ENCODE assay signal across 7 cellular contexts in the genomic region with DNA sequence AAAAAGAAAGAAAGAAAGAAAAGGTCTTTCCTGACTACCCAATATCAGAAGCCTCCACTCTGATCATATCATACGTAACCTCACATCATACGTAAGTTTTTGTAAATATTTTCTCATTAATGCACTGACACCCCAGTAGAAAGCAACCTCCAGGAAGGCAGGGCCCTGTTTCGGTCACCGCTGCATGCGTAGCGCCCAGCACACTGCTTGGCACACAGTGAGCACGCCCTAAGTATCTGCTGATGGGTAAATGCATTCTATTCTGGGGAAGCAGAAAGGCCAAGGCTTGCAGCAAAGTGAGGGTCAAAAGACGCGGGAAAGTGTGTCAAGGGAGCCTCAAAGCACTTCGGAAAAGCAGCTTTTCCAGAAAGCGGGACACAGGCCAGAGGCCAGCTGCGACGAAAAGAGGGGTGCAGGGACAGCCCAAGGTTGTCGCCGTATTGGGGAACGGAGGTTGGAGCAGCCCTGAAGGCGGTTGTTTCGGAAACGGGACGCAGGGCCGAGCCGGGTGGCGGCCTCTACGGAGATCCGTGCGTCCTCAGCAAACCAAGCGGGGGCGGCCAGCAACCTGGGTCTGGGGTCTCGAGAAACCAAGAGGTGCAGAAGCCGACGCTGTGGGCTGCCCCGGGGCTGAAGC. TPM values are rescaled to one million over a fixed set of nuclear protein-coding genes. Genes with fewer than 3 reads are reported as not detected.
DNase-seq lines count a peak whose midpoint lies in the region; ATAC-seq and TF ChIP-seq lines count a peak whose summit lies in the region.

No MANE protein-coding gene starts in this region.

- peaks cover 23 to 41% of the 10 kb centered on the region in 2 donors for H3K4me1 Mint-ChIP-seq in natural killer cell

- H3K27me3 Mint-ChIP-seq in natural killer cell (ENCODE audit: low read depth in 2 of 2): no peaks in the 10 kb centered on the region

- DNase-seq in M059J (ENCODE audit: low read depth): peak; percentile 15
- no peak for DNase-seq in coronary artery (ENCODE audit: low spot score)
- DNase-seq in natural killer cell: no peak
- no peak for DNase-seq in T1000 (lab: John Stamatoyannopoulos, UW)
- no peak for DNase-seq in NCI-H226

- peak overlapping the region; percentile 95 for H3K4me3 Mint-ChIP-seq in natural killer cell

- H3K27ac ChIP-seq in coronary artery: peak overlapping the region; percentile 88 to 93

- intact Hi-C loops in natural killer cell (cut with micrococcal nuclease): loop anchor here (1.0 kb wide), 1 partner anchor 128 kb away; a partner anchor contains a TSS

- peak overlapping the region; percentile 86 for H3K4me3 ChIP-seq in coronary artery

- peak overlapping the region; percentile 93 to 94 for H3K27ac Mint-ChIP-seq in natural killer cell

- peak; percentile 15 for ATAC-seq in GM19395 (IDR thresholded peaks at IDR 0.05; ENCODE audit: unreplicated experiment)
- no peak for ATAC-seq in natural killer cell
- ATAC-seq in GM18870 (IDR thresholded peaks at IDR 0.05; ENCODE audit: unreplicated experiment): no peak

- no peaks in the 10 kb centered on the region for H3K9me3 Mint-ChIP-seq in natural killer cell

- H3K36me3 Mint-ChIP-seq in natural killer cell: no peaks in the 10 kb centered on the region

- TF ChIP-seq CTCF in coronary artery (IDR thresholded peaks at IDR 0.05) (no peak), natural killer cell (IDR thresholded peaks at IDR 0.05) (no peak)

RNA-seq across cellular contexts. Expression of a gene that starts 0.5 kb away (rescaled TPM):
- 22.3 and 23.4 TPM in 2 replicates for total RNA-seq in M059J (2014; rRNA removed; shearing (Covaris generic))
- 10 to 100 TPM; 64.7 to 86.5 (median 75.8) TPM for total RNA-seq in natural killer cell

RNA-seq across cellular contexts. Expression of a gene that starts 0.8 kb away (rescaled TPM):
- total RNA-seq in M059J (2014; rRNA removed; shearing (Covaris generic)): 30.2 and 31.1 TPM in 2 replicates
- 100 to 1,000 TPM; 144 to 164 (median 151) TPM for total RNA-seq in natural killer cell

RNA-seq across cellular contexts. Expression of a gene that starts 46.7 kb away (rescaled TPM):
- total RNA-seq in M059J (2014; rRNA removed; shearing (Covaris generic)): not detected in 2 replicates
- not detected for total RNA-seq in natural killer cell
